In the genomic region with DNA sequence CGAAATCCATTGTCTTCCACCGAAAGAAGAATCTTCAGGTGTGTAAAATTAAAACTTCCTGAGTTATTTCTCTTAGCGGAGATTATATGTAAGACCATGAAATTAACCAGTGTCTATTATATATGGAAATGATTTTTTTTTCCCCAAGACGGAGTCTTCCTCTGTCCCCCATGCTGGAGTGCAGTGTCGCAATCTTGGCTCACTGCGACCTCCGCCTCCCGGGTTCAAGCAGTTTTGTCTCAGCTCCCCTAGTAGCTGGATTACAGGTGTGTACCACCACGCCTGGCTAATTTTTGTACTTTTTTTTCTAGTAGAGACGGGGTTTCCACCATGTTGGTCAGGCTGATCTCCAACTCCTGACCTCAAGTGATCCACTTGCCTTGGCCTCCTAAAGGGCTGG, we compare ENCODE assay signal across 14 cellular contexts. TPM values are rescaled to one million over a fixed set of nuclear protein-coding genes. Genes with fewer than 3 reads are reported as not detected.
DNase-seq lines count a peak whose midpoint lies in the region; ATAC-seq and TF ChIP-seq lines count a peak whose summit lies in the region.
"Had no signal": no experiment of that assay in that cellular context is flagged by ENCODE, and none has a peak within 500 bp of the region (broad histone marks: within the 10 kb centered on the region; RNA-seq: fewer than 3 reads in every experiment).

No MANE protein-coding gene starts in this region.

- peaks cover 48 to 52% of the 10 kb centered on the region in 2 experiments for H3K36me3 ChIP-seq in SK-N-SH (replicated peaks in 1 of 2; ENCODE audit: control insufficient read depth in 1 of 2, insufficient read depth in 2 of 2, low read length in 1 of 2)

- H3K9me3 ChIP-seq in SK-N-SH: no peaks in the 10 kb centered on the region
- H3K9me3 ChIP-seq: upper lobe of left lung had no signal

- H3K4me1 Mint-ChIP-seq in activated CD8-positive, alpha-beta T cell treated with anti-CD3 and anti-CD28 coated beads, Interleukin-2, amount 10 ng/mL, durations not matched to agents 7 days and 5 days (ENCODE audit: low read depth): peaks cover 60% of the 10 kb centered on the region
- peaks cover 41% of the 10 kb centered on the region for H3K4me1 Mint-ChIP-seq in mesothelial cell of epicardium

- no peak for DNase-seq in SK-N-SH
- DNase-seq in HFF-Myc (ENCODE audit: extremely low read depth, low read depth): no peak
- DNase-seq in activated CD8-positive, alpha-beta T cell treated with anti-CD3 and anti-CD28 coated beads, Interleukin-2, amount 10 ng/mL, durations not matched to agents 7 days and 5 days: no peak
- DNase-seq in mesothelial cell of epicardium (ENCODE audit: low spot score in 2 of 2, unreplicated experiment in 2 of 2): no peak
- no peak for DNase-seq in dedifferentiated amniotic fluid mesenchymal stem cell (ENCODE audit: extremely low spot score)
- DNase-seq: DMS153, KBM-7, left cardiac atrium, NCI-H2081, upper lobe of left lung had no signal

- TF ChIP-seq RAD21 in SK-N-SH (IDR thresholded peaks at IDR 0.05; ENCODE audit: low read length): no peak

- POLR2A ChIA-PET in SK-N-SH (lab: Yijun Ruan, JAX): no interaction called here
- POLR2A ChIA-PET in activated CD8-positive, alpha-beta T cell treated with anti-CD3 and anti-CD28 coated beads, Interleukin-2, amount 10 ng/mL, durations not matched to agents 7 days and 5 days (lab: Charles Lee): no interaction called here

- no peak overlapping the region for H3K9ac ChIP-seq in SK-N-SH

- no peaks in the 10 kb centered on the region for H3K9me2 ChIP-seq in SK-N-SH

- H3K27ac Mint-ChIP-seq in activated CD8-positive, alpha-beta T cell treated with anti-CD3 and anti-CD28 coated beads, Interleukin-2, amount 10 ng/mL, durations not matched to agents 7 days and 5 days: no peak overlapping the region
- peak overlapping the region; percentile 2 for H3K27ac Mint-ChIP-seq in mesothelial cell of epicardium

- peaks cover 58% of the 10 kb centered on the region for H3F3A ChIP-seq in SK-N-SH (replicated peaks; ENCODE audit: insufficient read depth)

- H3K27me3 ChIP-seq in SK-N-SH (ENCODE audit: insufficient read depth): no peaks in the 10 kb centered on the region
- H3K27me3 ChIP-seq: upper lobe of left lung had no signal

- H3K4me3 ChIP-seq in SK-N-SH (ENCODE audit: low read depth in 2 of 2, low read length in 1 of 2) (no peak overlapping the region), HFF-Myc (replicated peaks; ENCODE audit: low read depth, low read length) (peak overlapping the region; percentile 97)
- H3K4me3 ChIP-seq: upper lobe of left lung had no signal

- no peak overlapping the region for H3K27ac ChIP-seq in SK-N-SH (ENCODE audit: low read depth in 2 of 2, low read length in 1 of 2)
- H3K27ac ChIP-seq: skin epidermis, upper lobe of left lung had no signal

- CTCF ChIA-PET in SK-N-SH (lab: Yijun Ruan, JAX): no interaction called here
- CTCF ChIA-PET in activated CD8-positive, alpha-beta T cell treated with anti-CD3 and anti-CD28 coated beads, Interleukin-2, amount 10 ng/mL, durations not matched to agents 7 days and 5 days (lab: Charles Lee): no interaction called here

- WGBS in SK-N-SH (ENCODE audit: low lambda C conversion rate): 95% methylated on average over 10 of the region's 10 CpGs

- ATAC-seq in SK-N-SH treated with all-trans-retinoic acid at 6 μM for 48 hours (no peak), HG03108 (IDR thresholded peaks at IDR 0.05; ENCODE audit: unreplicated experiment) (no peak), GM21529 (IDR thresholded peaks at IDR 0.05; ENCODE audit: unreplicated experiment) (no peak)
- ATAC-seq in activated CD8-positive, alpha-beta T cell treated with anti-CD3 and anti-CD28 coated beads, Interleukin-2, amount 10 ng/mL, durations not matched to agents 7 days and 5 days: no peak
- ATAC-seq: left cardiac atrium had no signal

- H3K9me3 Mint-ChIP-seq in activated CD8-positive, alpha-beta T cell treated with anti-CD3 and anti-CD28 coated beads, Interleukin-2, amount 10 ng/mL, durations not matched to agents 7 days and 5 days (ENCODE audit: insufficient read depth): no peaks in the 10 kb centered on the region
- H3K9me3 Mint-ChIP-seq in mesothelial cell of epicardium: no peaks in the 10 kb centered on the region

- H3K4me2 ChIP-seq in SK-N-SH: peak overlapping the region; percentile 94; the same call in 1 of the 2 replicates

- no peak overlapping the region for H2AFZ ChIP-seq in SK-N-SH (ENCODE audit: low read depth)

- peaks cover 9 to 11% of the 10 kb centered on the region in 2 experiments; a peak in 3 of 4 replicates for H3K4me1 ChIP-seq in SK-N-SH (ENCODE audit: control insufficient read depth in 1 of 2, insufficient read depth in 2 of 2, low read depth in 1 of 2, low read length in 1 of 2)

- H4K20me1 ChIP-seq in SK-N-SH (ENCODE audit: insufficient read depth): peaks cover 49% of the 10 kb centered on the region

- H3K36me3 Mint-ChIP-seq in activated CD8-positive, alpha-beta T cell treated with anti-CD3 and anti-CD28 coated beads, Interleukin-2, amount 10 ng/mL, durations not matched to agents 7 days and 5 days (ENCODE audit: low read depth): peaks cover 57% of the 10 kb centered on the region
- H3K36me3 Mint-ChIP-seq in mesothelial cell of epicardium: peaks cover 29% of the 10 kb centered on the region

- H3K79me2 ChIP-seq in SK-N-SH (ENCODE audit: insufficient read depth): peaks cover 47% of the 10 kb centered on the region

- H3K4me3 Mint-ChIP-seq in activated CD8-positive, alpha-beta T cell treated with anti-CD3 and anti-CD28 coated beads, Interleukin-2, amount 10 ng/mL, durations not matched to agents 7 days and 5 days: peak overlapping the region; percentile 98
- H3K4me3 Mint-ChIP-seq in mesothelial cell of epicardium: peak overlapping the region; percentile 1

- no peaks in the 10 kb centered on the region for H3K27me3 Mint-ChIP-seq in activated CD8-positive, alpha-beta T cell treated with anti-CD3 and anti-CD28 coated beads, Interleukin-2, amount 10 ng/mL, durations not matched to agents 7 days and 5 days (ENCODE audit: low read depth)
- peaks cover 3% of the 10 kb centered on the region for H3K27me3 Mint-ChIP-seq in mesothelial cell of epicardium (ENCODE audit: low read depth)

- no peak for TF ChIP-seq CTCF in SK-N-SH (IDR thresholded peaks at IDR 0.05)
- TF ChIP-seq CTCF in HFF-Myc (IDR thresholded peaks at IDR 0.05; ENCODE audit: low read depth, low read length, missing control alignments): no peak
- TF ChIP-seq CTCF in mesothelial cell of epicardium (IDR thresholded peaks at IDR 0.05; ENCODE audit: unreplicated experiment): no peak

- TF ChIP-seq EP300 in SK-N-SH (IDR thresholded peaks at IDR 0.05; ENCODE audit: borderline replicate concordance in 1 of 2, low read depth in 1 of 2, low read length in 1 of 2): no peak

TF ChIP-seq in SK-N-SH, 30 proteins besides CTCF, POLR2A, EP300 and RAD21:
- no peak for TF ChIP-seq NRF1 (IDR thresholded peaks at IDR 0.05; ENCODE audit: low read depth, low read length)

TF ChIP-seq in SK-N-SH treated with all-trans-retinoic acid at 6 μM for 48 hours, 23 proteins besides CTCF, POLR2A, EP300 and RAD21 (continues in another document):
- TF ChIP-seq, protein P1, sequence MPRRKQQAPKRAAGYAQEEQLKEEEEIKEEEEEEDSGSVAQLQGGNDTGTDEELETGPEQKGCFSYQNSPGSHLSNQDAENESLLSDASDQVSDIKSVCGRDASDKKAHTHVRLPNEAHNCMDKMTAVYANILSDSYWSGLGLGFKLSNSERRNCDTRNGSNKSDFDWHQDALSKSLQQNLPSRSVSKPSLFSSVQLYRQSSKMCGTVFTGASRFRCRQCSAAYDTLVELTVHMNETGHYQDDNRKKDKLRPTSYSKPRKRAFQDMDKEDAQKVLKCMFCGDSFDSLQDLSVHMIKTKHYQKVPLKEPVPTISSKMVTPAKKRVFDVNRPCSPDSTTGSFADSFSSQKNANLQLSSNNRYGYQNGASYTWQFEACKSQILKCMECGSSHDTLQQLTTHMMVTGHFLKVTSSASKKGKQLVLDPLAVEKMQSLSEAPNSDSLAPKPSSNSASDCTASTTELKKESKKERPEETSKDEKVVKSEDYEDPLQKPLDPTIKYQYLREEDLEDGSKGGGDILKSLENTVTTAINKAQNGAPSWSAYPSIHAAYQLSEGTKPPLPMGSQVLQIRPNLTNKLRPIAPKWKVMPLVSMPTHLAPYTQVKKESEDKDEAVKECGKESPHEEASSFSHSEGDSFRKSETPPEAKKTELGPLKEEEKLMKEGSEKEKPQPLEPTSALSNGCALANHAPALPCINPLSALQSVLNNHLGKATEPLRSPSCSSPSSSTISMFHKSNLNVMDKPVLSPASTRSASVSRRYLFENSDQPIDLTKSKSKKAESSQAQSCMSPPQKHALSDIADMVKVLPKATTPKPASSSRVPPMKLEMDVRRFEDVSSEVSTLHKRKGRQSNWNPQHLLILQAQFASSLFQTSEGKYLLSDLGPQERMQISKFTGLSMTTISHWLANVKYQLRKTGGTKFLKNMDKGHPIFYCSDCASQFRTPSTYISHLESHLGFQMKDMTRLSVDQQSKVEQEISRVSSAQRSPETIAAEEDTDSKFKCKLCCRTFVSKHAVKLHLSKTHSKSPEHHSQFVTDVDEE (CRISPR knock-in tag; IDR thresholded peaks at IDR 0.05): no peak
- no peak for TF ChIP-seq PPARA (CRISPR knock-in tag; IDR thresholded peaks at IDR 0.05; ENCODE audit: borderline replicate concordance)
- TF ChIP-seq SNAI2 (CRISPR knock-in tag; IDR thresholded peaks at IDR 0.05): no peak

RNA-seq across cellular contexts. Expression of a gene that starts 2.8 kb away (rescaled TPM):
- 865 and 950 TPM in 2 replicates for polyA plus RNA-seq in SK-N-SH (2012; rRNA removed)
- 1,006 and 1,490 TPM in 2 replicates for polyA plus RNA-seq in SK-N-SH (2012; cell fraction: cytosol; rRNA removed)
- polyA plus RNA-seq in SK-N-SH (2012; cell fraction: nucleus; rRNA removed): 461 and 695 TPM in 2 replicates
- 1,000 to 10,000 TPM; 1,319 to 1,332 TPM for total RNA-seq in activated CD8-positive, alpha-beta T cell treated with anti-CD3 and anti-CD28 coated beads, Interleukin-2, amount 10 ng/mL, durations not matched to agents 7 days and 5 days
- 629 to 674 TPM (median 633 TPM) in 3 replicates for total RNA-seq in mesothelial cell of epicardium

RNA-seq across cellular contexts. Expression of a gene that starts 35.6 kb away (rescaled TPM):
- polyA plus RNA-seq in SK-N-SH (2012; rRNA removed): 25.1 and 31.7 TPM in 2 replicates
- 30.9 and 36.8 TPM in 2 replicates for polyA plus RNA-seq in SK-N-SH (2012; cell fraction: cytosol; rRNA removed)
- 33.0 and 64.3 TPM in 2 replicates for polyA plus RNA-seq in SK-N-SH (2012; cell fraction: nucleus; rRNA removed)
- 10 to 100 TPM; 24.5 to 24.9 TPM for total RNA-seq in activated CD8-positive, alpha-beta T cell treated with anti-CD3 and anti-CD28 coated beads, Interleukin-2, amount 10 ng/mL, durations not matched to agents 7 days and 5 days
- 14.0 to 17.3 TPM (median 16.7 TPM) in 3 replicates for total RNA-seq in mesothelial cell of epicardium
